In genomic region chr9:114131808-114132549, GRCh38 we compare ENCODE assay signal across 1 cellular context.
TF ChIP-seq lines count a peak whose summit lies in the region.

No MANE protein-coding gene starts in this region.

TF ChIP-seq in GM23338, 12 proteins besides CTCF, POLR2A, EP300 and RAD21 (continued from another document):
- no peak for TF ChIP-seq REST (IDR thresholded peaks at IDR 0.05; ENCODE audit: unreplicated experiment)
- no peak for TF ChIP-seq ZNF331 (CRISPR knock-in tag; IDR thresholded peaks at IDR 0.05; ENCODE audit: low read depth)
- TF ChIP-seq ZNF462 (CRISPR knock-in tag; IDR thresholded peaks at IDR 0.05): no peak
- no peak for TF ChIP-seq EZH2 (IDR thresholded peaks at IDR 0.05; ENCODE audit: low read depth, unreplicated experiment)
- TF ChIP-seq POLR2AphosphoS5 (IDR thresholded peaks at IDR 0.05; ENCODE audit: low read depth): no peak
- TF ChIP-seq JUNB (IDR thresholded peaks at IDR 0.05; ENCODE audit: unreplicated experiment): no peak
- no peak for TF ChIP-seq EZH2phosphoT487 (IDR thresholded peaks at IDR 0.05; ENCODE audit: unreplicated experiment)
- TF ChIP-seq, protein P1, sequence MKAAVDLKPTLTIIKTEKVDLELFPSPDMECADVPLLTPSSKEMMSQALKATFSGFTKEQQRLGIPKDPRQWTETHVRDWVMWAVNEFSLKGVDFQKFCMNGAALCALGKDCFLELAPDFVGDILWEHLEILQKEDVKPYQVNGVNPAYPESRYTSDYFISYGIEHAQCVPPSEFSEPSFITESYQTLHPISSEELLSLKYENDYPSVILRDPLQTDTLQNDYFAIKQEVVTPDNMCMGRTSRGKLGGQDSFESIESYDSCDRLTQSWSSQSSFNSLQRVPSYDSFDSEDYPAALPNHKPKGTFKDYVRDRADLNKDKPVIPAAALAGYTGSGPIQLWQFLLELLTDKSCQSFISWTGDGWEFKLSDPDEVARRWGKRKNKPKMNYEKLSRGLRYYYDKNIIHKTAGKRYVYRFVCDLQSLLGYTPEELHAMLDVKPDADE (IDR thresholded peaks at IDR 0.05): no peak
- no peak for TF ChIP-seq CREB1 (CRISPR knock-in tag; IDR thresholded peaks at IDR 0.05; ENCODE audit: low read depth)
- TF ChIP-seq NANOG (IDR thresholded peaks at IDR 0.05; ENCODE audit: borderline replicate concordance): no peak
TF ChIP-seq in GM23338: peak in this region for 0.
